Comparison of ENCODE assay signal across 14 cellular contexts in genomic region chr3:106247902-106248684, GRCh38.
DNase-seq lines count a peak whose midpoint lies in the region; ATAC-seq, FAIRE-seq and TF ChIP-seq lines count a peak whose summit lies in the region.
"Had no signal": no experiment of that assay in that cellular context is flagged by ENCODE, and none has a peak within 500 bp of the region (broad histone marks: within the 10 kb centered on the region; RNA-seq: fewer than 3 reads in every experiment).

No MANE protein-coding gene starts in this region.

- H3K14ac ChIP-seq in H1 (ENCODE audit: insufficient read length) = no peak overlapping the region

- ATAC-seq in GM18909 (IDR thresholded peaks at IDR 0.05; ENCODE audit: poor library complexity, unreplicated experiment) (peak; percentile 88), HG03196 (IDR thresholded peaks at IDR 0.05; ENCODE audit: unreplicated experiment) (peak; percentile 64)

- H2BK15ac ChIP-seq in H1 (ENCODE audit: low read length) = no peak overlapping the region

- no peak for TF ChIP-seq POLR2A in H1 (IDR thresholded peaks at IDR 0.05; ENCODE audit: control extremely low read depth in 1 of 2, low read depth in 2 of 2, low read length in 2 of 2)

- no peaks in the 10 kb centered on the region for H3K23me2 ChIP-seq in H1 (ENCODE audit: low read depth, low read length)

- H3K56ac ChIP-seq in H1 (replicated peaks; ENCODE audit: insufficient read length, low read depth, low read length) = no peak overlapping the region

- H3K4me1 ChIP-seq in H1 (replicated peaks in 1 of 4; ENCODE audit: control insufficient read depth in 3 of 4, insufficient read depth in 4 of 4, low read length in 3 of 4) = no peaks in the 10 kb centered on the region
- no peaks in the 10 kb centered on the region for H3K4me1 ChIP-seq in CD4-positive, alpha-beta memory T cell (ENCODE audit: insufficient read depth, low read length)
- H3K4me1 ChIP-seq: HAP-1, Peyer's patch, right lobe of liver had no signal

- no peak overlapping the region for H2BK12ac ChIP-seq in H1 (ENCODE audit: low read depth, low read length)

- intact Hi-C loops in CD4-positive, alpha-beta memory T cell (cut with micrococcal nuclease) = no loop called here

- no peak overlapping the region for H3K4me2 ChIP-seq in H1 (ENCODE audit: insufficient read depth in 1 of 2, low read depth in 2 of 2, low read length in 2 of 2)

- H3K79me2 ChIP-seq in H1 (ENCODE audit: control insufficient read depth in 1 of 2, insufficient read depth in 2 of 2, low read length in 2 of 2) = no peaks in the 10 kb centered on the region

- H3K9ac ChIP-seq in H1 (replicated peaks in 1 of 4; ENCODE audit: extremely low read depth in 1 of 4, low read depth in 3 of 4, low read length in 3 of 4) = no peak overlapping the region

- H3K79me1 ChIP-seq in H1 (ENCODE audit: low read depth, low read length) = no peaks in the 10 kb centered on the region

- H3K36me3 Mint-ChIP-seq in CD4-positive, alpha-beta memory T cell = peaks cover 0 to 2% of the 10 kb centered on the region in 2 donors

- H4K91ac ChIP-seq in H1 (replicated peaks; ENCODE audit: insufficient read length, low read length) = no peak overlapping the region

- no peak overlapping the region for H3K23ac ChIP-seq in H1 (ENCODE audit: insufficient read length)

- no peak for FAIRE-seq in H1 (lab: Jason Lieb, UNC)

- no peak for TF ChIP-seq RAD21 in H1 (IDR thresholded peaks at IDR 0.05 in 1 of 2, conservative IDR thresholded peaks at IDR 0.05 in 1 of 2; ENCODE audit: low read depth in 2 of 2, low read length in 2 of 2)

- POLR2A ChIA-PET in H1 (lab: Charles Lee; ENCODE audit: partially characterized antibody) = no interaction called here
- POLR2A ChIA-PET in CD4-positive, alpha-beta memory T cell (lab: Charles Lee; ENCODE audit: partially characterized antibody) = no interaction called here

- H3K27ac ChIP-seq in H1 (ENCODE audit: low read depth, low read length) = no peak overlapping the region
- H3K27ac ChIP-seq in CD4-positive, alpha-beta memory T cell (ENCODE audit: low read depth, low read length) = no peak overlapping the region
- H3K27ac ChIP-seq: C4-2B, Peyer's patch, right lobe of liver had no signal

- TF ChIP-seq EP300 in H1 (IDR thresholded peaks at IDR 0.05; ENCODE audit: borderline replicate concordance in 1 of 2, low read depth in 2 of 2, low read length in 2 of 2) = no peak

- no peaks in the 10 kb centered on the region for H4K20me1 ChIP-seq in H1 (replicated peaks in 1 of 2; ENCODE audit: control insufficient read depth in 1 of 2, insufficient read depth in 2 of 2, low read length in 2 of 2)

- TF ChIP-seq CTCF in H1 (IDR thresholded peaks at IDR 0.05; ENCODE audit: control extremely low read depth in 1 of 3, insufficient read depth in 1 of 3, low read depth in 1 of 3, low read length in 3 of 3) = no peak

- no peaks in the 10 kb centered on the region for H3K36me3 ChIP-seq in H1 (ENCODE audit: control insufficient read depth in 2 of 4, insufficient read depth in 4 of 4, low read length in 3 of 4)
- H3K36me3 ChIP-seq in CD4-positive, alpha-beta memory T cell (ENCODE audit: insufficient read depth, low read length) = no peaks in the 10 kb centered on the region
- H3K36me3 ChIP-seq: HAP-1, Peyer's patch, right lobe of liver had no signal

- H3K4me3 Mint-ChIP-seq in CD4-positive, alpha-beta memory T cell = no peak overlapping the region
- H3K4me3 Mint-ChIP-seq: activated naive CD4-positive, alpha-beta T cell treated with anti-CD3 and anti-CD28 coated beads, Interleukin-2, amount 50 U/mL, for 24 hours had no signal

- peaks cover 0 to 2% (median 0%) of the 10 kb centered on the region in 4 donors for H3K4me1 Mint-ChIP-seq in CD4-positive, alpha-beta memory T cell

- peaks cover 8 to 12% of the 10 kb centered on the region in 2 experiments; a peak in 3 of 4 replicates for H3K9me3 ChIP-seq in H1 (ENCODE audit: insufficient read depth in 2 of 2, low read depth in 1 of 2, low read length in 1 of 2)
- H3K9me3 ChIP-seq in CD4-positive, alpha-beta memory T cell (ENCODE audit: control insufficient read depth in 1 of 2, low read length in 2 of 2) = no peaks in the 10 kb centered on the region
- H3K9me3 ChIP-seq: HAP-1, right lobe of liver had no signal

- H2BK120ac ChIP-seq in H1 (replicated peaks; ENCODE audit: low read depth, low read length) = no peak overlapping the region

- H3K4me3 ChIP-seq in H1 (ENCODE audit: extremely low read depth in 1 of 4, insufficient read depth in 2 of 4, low read depth in 3 of 4, low read length in 4 of 4) = no peak overlapping the region
- no peak overlapping the region for H3K4me3 ChIP-seq in CD4-positive, alpha-beta memory T cell (ENCODE audit: low read length in 2 of 2)
- H3K4me3 ChIP-seq: HAP-1, Peyer's patch, right lobe of liver had no signal

- H2BK20ac ChIP-seq in H1 (ENCODE audit: low read length) = no peak overlapping the region

- peaks cover 0 to 1% of the 10 kb centered on the region in 2 donors for H3K27me3 Mint-ChIP-seq in CD4-positive, alpha-beta memory T cell
- H3K27me3 Mint-ChIP-seq: activated naive CD4-positive, alpha-beta T cell treated with anti-CD3 and anti-CD28 coated beads, Interleukin-2, amount 50 U/mL, for 24 hours had no signal

- peaks cover 0 to 14% (median 7%) of the 10 kb centered on the region in 8 donors for H3K9me3 Mint-ChIP-seq in CD4-positive, alpha-beta memory T cell

- H3K4ac ChIP-seq in H1 (replicated peaks; ENCODE audit: insufficient read length, low read depth, low read length) = no peak overlapping the region

- no peak overlapping the region for H2AFZ ChIP-seq in H1 (ENCODE audit: low read length)

- no peak overlapping the region for H3K27ac Mint-ChIP-seq in CD4-positive, alpha-beta memory T cell
- H3K27ac Mint-ChIP-seq: activated naive CD4-positive, alpha-beta T cell treated with anti-CD3 and anti-CD28 coated beads, Interleukin-2, amount 50 U/mL, for 24 hours had no signal

- 94% methylated on average over 5 of the region's 5 CpGs; no CpG with 5 or more reads in 1 of the 2 experiments for WGBS in H1 (ENCODE audit: extremely low coverage in 1 of 2, insufficient coverage in 1 of 2, insufficient read length in 1 of 2, insufficient replicate concordance in 2 of 2, low coverage in 1 of 2, low lambda C conversion rate in 2 of 2, missing lambda C conversion rate in 1 of 2), 2 experiments

- no peak overlapping the region for H2AK5ac ChIP-seq in H1 (ENCODE audit: low read depth, low read length)

- DNase-seq in EH (ENCODE audit: low read depth) (peak; percentile 31), H1 (ENCODE audit: low read depth in 1 of 2, low spot score in 2 of 2) (no peak), Ammon's horn (ENCODE audit: low spot score) (no peak), iPS-NIHi11 (ENCODE audit: low spot score) (no peak), DMS53 treated with DMSO at 0.1 percent for 48 hours (lab: John Stamatoyannopoulos, UW; ENCODE audit: unreplicated experiment) (no peak)
- no peak for DNase-seq in CD4-positive, alpha-beta memory T cell
- DNase-seq: NCI-H187, Peyer's patch, right lobe of liver had no signal

- no peak overlapping the region for H4K5ac ChIP-seq in H1 (ENCODE audit: insufficient read length, low read depth, low read length)

- H2BK5ac ChIP-seq in H1 (ENCODE audit: low read depth, low read length) = no peak overlapping the region

- no peak overlapping the region for H4K8ac ChIP-seq in H1 (ENCODE audit: extremely low read depth, insufficient read depth, low read length)

- CTCF ChIA-PET in H1 (lab: Charles Lee; ENCODE audit: partially characterized antibody) = no interaction called here
- CTCF ChIA-PET in CD4-positive, alpha-beta memory T cell (lab: Charles Lee; ENCODE audit: partially characterized antibody) = no interaction called here

- H3K18ac ChIP-seq in H1 (ENCODE audit: extremely low read depth, low read length) = no peak overlapping the region

- no peaks in the 10 kb centered on the region for H3K27me3 ChIP-seq in H1 (replicated peaks in 1 of 4; ENCODE audit: control insufficient read depth in 3 of 4, extremely low read depth in 1 of 4, insufficient read depth in 3 of 4, low read length in 3 of 4)
- H3K27me3 ChIP-seq in CD4-positive, alpha-beta memory T cell (ENCODE audit: insufficient read depth, low read length) = no peaks in the 10 kb centered on the region
- H3K27me3 ChIP-seq: Peyer's patch, right lobe of liver had no signal

TF ChIP-seq in H1, 55 proteins besides CTCF, POLR2A, EP300 and RAD21:
- peak; percentile 63; the same call in 1 of the 2 replicates for TF ChIP-seq MAFK (IDR thresholded peaks at IDR 0.05; ENCODE audit: low read depth, low read length)
- no peak for TF ChIP-seq SP4 (IDR thresholded peaks at IDR 0.05; ENCODE audit: low read length)
- no peak for TF ChIP-seq YY1 (IDR thresholded peaks at IDR 0.05; ENCODE audit: low read depth, low read length)
